28 cellular contexts compared by ENCODE assay signal in genomic region chr11:38159038-38159437, GRCh38.
"Had no signal": no experiment of that assay in that cellular context is flagged by ENCODE, and none has a peak within 500 bp of the region (broad histone marks: within the 10 kb centered on the region; RNA-seq: fewer than 3 reads in every experiment).

No MANE protein-coding gene starts in this region.

- FAIRE-seq: colon, endometrium, endothelial cell of umbilical vein, frontal cortex had no signal

- ATAC-seq: effector memory CD8-positive, alpha-beta T cell; esophagus mucosa; foreskin keratinocyte; gastrocnemius medialis; gastroesophageal sphincter; heart left ventricle; heart right ventricle had no signal

- H3K4me3 ChIP-seq: colonic mucosa, coronary artery, dorsolateral prefrontal cortex, esophagus muscularis mucosa, esophagus squamous epithelium, gastrocnemius medialis, gastroesophageal sphincter, heart left ventricle, heart right ventricle had no signal

- H3K36me3 ChIP-seq: colonic mucosa, esophagus muscularis mucosa, esophagus squamous epithelium, gastrocnemius medialis, gastroesophageal sphincter, heart left ventricle, heart right ventricle had no signal

- H3K27me3 ChIP-seq: colonic mucosa, dorsolateral prefrontal cortex, esophagus muscularis mucosa, esophagus squamous epithelium, foreskin keratinocyte, gastrocnemius medialis, gastroesophageal sphincter, heart left ventricle, heart right ventricle had no signal

- H3K4me1 ChIP-seq: colonic mucosa, esophagus muscularis mucosa, esophagus squamous epithelium, foreskin keratinocyte, gastrocnemius medialis, gastroesophageal sphincter, heart left ventricle, heart right ventricle had no signal

- DNase-seq: colonic mucosa; cortex of kidney; dermis blood vessel endothelial cell; dorsolateral prefrontal cortex; effector CD4-positive, alpha-beta T cell; effector CD8-positive, alpha-beta T cell; effector memory CD4-positive, alpha-beta T cell; effector memory CD8-positive, alpha-beta T cell; endodermal cell; erythroblast; esophagus squamous epithelium; foreskin fibroblast; foreskin keratinocyte; foreskin melanocyte; gastrocnemius medialis; glutamatergic neuron; head of caudate nucleus; heart left ventricle; heart right ventricle had no signal

- H3K9me3 ChIP-seq: colonic mucosa, esophagus muscularis mucosa, esophagus squamous epithelium, gastrocnemius medialis, gastroesophageal sphincter had no signal

- H3K27ac ChIP-seq: colonic mucosa, coronary artery, dorsolateral prefrontal cortex, epithelial cell of prostate, esophagus muscularis mucosa, esophagus squamous epithelium, foreskin keratinocyte, gastrocnemius medialis, gastroesophageal sphincter, heart left ventricle, heart right ventricle had no signal
